1 cellular context compared by ENCODE assay signal in the genomic region with DNA sequence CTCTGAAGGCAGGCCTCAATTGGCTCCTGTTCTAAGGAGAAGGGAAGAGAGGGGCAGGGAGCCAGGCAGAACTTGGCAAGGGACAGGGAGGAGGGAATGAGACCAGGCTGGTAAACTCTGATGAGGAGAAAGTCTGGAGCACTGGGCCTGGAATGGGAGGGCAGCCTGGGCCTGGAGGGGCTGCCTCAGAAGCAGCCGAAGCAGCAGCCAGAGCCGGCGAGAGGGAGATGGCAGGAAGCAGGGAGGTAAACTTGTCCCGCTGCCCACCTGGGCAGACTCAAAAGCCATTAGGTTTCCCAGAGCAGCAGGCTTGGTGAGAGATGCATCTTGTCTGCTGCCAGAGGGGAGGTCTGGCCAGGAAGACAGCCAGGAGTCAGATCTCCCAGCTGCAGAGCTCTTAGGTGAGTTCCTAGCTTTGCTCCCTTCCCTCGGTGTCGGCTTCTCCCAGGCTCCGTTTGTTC.
TF ChIP-seq lines count a peak whose summit lies in the region.

No MANE protein-coding gene starts in this region.

TF ChIP-seq in K562, 482 proteins besides CTCF, POLR2A, EP300 and RAD21:
- no peak for TF ChIP-seq ZKSCAN3 (CRISPR knock-in tag; IDR thresholded peaks at IDR 0.05)
- no peak for TF ChIP-seq ZNF140 (CRISPR knock-in tag; IDR thresholded peaks at IDR 0.05)
- TF ChIP-seq ZNF668 (CRISPR knock-in tag; IDR thresholded peaks at IDR 0.05) = no peak
- TF ChIP-seq FOXM1 (IDR thresholded peaks at IDR 0.05; ENCODE audit: low read depth) = no peak
- no peak for TF ChIP-seq FOXM1 (CRISPR knock-in tag; IDR thresholded peaks at IDR 0.05; ENCODE audit: low read depth)
- no peak for TF ChIP-seq ZNF696 (CRISPR knock-in tag; conservative IDR thresholded peaks at IDR 0.05)
- TF ChIP-seq NELFE (IDR thresholded peaks at IDR 0.05; ENCODE audit: insufficient read depth, insufficient read length) = no peak
- TF ChIP-seq HNRNPH1 (optimal IDR thresholded peaks at IDR 0.05; ENCODE audit: low read depth, low read length) = no peak
- no peak for TF ChIP-seq MEF2D (tag; conservative IDR thresholded peaks at IDR 0.05; ENCODE audit: low read depth)
- no peak for TF ChIP-seq ZNF41 (CRISPR knock-in tag; conservative IDR thresholded peaks at IDR 0.05)
- no peak for TF ChIP-seq SRSF9 (IDR thresholded peaks at IDR 0.05; ENCODE audit: borderline replicate concordance, low read depth, low read length)
- TF ChIP-seq ZNF232 (CRISPR knock-in tag; IDR thresholded peaks at IDR 0.05) = no peak
- TF ChIP-seq, protein P1, sequence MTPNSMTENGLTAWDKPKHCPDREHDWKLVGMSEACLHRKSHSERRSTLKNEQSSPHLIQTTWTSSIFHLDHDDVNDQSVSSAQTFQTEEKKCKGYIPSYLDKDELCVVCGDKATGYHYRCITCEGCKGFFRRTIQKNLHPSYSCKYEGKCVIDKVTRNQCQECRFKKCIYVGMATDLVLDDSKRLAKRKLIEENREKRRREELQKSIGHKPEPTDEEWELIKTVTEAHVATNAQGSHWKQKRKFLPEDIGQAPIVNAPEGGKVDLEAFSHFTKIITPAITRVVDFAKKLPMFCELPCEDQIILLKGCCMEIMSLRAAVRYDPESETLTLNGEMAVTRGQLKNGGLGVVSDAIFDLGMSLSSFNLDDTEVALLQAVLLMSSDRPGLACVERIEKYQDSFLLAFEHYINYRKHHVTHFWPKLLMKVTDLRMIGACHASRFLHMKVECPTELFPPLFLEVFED (CRISPR knock-in tag; conservative IDR thresholded peaks at IDR 0.05) = no peak
- no peak for TF ChIP-seq ZNF280A (IDR thresholded peaks at IDR 0.05; ENCODE audit: low read depth, partially characterized antibody)
- no peak for TF ChIP-seq USF1 (CRISPR knock-in tag; IDR thresholded peaks at IDR 0.05)
- TF ChIP-seq, protein P2, sequence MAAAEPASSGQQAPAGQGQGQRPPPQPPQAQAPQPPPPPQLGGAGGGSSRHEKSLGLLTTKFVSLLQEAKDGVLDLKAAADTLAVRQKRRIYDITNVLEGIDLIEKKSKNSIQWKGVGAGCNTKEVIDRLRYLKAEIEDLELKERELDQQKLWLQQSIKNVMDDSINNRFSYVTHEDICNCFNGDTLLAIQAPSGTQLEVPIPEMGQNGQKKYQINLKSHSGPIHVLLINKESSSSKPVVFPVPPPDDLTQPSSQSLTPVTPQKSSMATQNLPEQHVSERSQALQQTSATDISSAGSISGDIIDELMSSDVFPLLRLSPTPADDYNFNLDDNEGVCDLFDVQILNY (CRISPR knock-in tag; IDR thresholded peaks at IDR 0.05) = no peak
- no peak for TF ChIP-seq TEAD4 (IDR thresholded peaks at IDR 0.05; ENCODE audit: low read length)
- TF ChIP-seq TEAD4 (CRISPR knock-in tag; IDR thresholded peaks at IDR 0.05; ENCODE audit: borderline replicate concordance) = no peak
- no peak for TF ChIP-seq FOXA3 (CRISPR knock-in tag; conservative IDR thresholded peaks at IDR 0.05 in 1 of 2, IDR thresholded peaks at IDR 0.05 in 1 of 2)
- TF ChIP-seq ZNF609 (CRISPR knock-in tag; IDR thresholded peaks at IDR 0.05; ENCODE audit: borderline replicate concordance) = no peak
- no peak for TF ChIP-seq MAFK (IDR thresholded peaks at IDR 0.05; ENCODE audit: low read length)
- TF ChIP-seq ARID2 (IDR thresholded peaks at IDR 0.05) = no peak
